In genomic region chr16:3580686-3581085, GRCh38 we compare ENCODE assay signal across 1 cellular context.
TF ChIP-seq lines count a peak whose summit lies in the region.

No MANE protein-coding gene starts in this region.

TF ChIP-seq in K562, 482 proteins besides CTCF, POLR2A, EP300 and RAD21:
- no peak for TF ChIP-seq CTBP1 (IDR thresholded peaks at IDR 0.05; ENCODE audit: borderline replicate concordance)
- TF ChIP-seq NFIC (IDR thresholded peaks at IDR 0.05) = peak; percentile 86
- TF ChIP-seq CGGBP1 (CRISPR knock-in tag; IDR thresholded peaks at IDR 0.05) = no peak
- TF ChIP-seq ATF2 (CRISPR knock-in tag; IDR thresholded peaks at IDR 0.05) = no peak
